In genomic region chr1:167430134-167430848, GRCh38 we compare ENCODE assay signal across 8 cellular contexts.
DNase-seq lines count a peak whose midpoint lies in the region; ATAC-seq and TF ChIP-seq lines count a peak whose summit lies in the region.

No MANE protein-coding gene starts in this region.

- H3K9me3 Mint-ChIP-seq in immature natural killer cell = no peaks in the 10 kb centered on the region

- TF ChIP-seq CTCF in OCI-LY7 (conservative IDR thresholded peaks at IDR 0.05; ENCODE audit: low read length) (no peak), right atrium auricular region (IDR thresholded peaks at IDR 0.05) (no peak), thyroid gland (IDR thresholded peaks at IDR 0.05) (no peak)

- peak; percentile 74 for DNase-seq in OCI-LY7 (ENCODE audit: low spot score)
- peak; percentile 64 to 76 (median 73) for DNase-seq in immature natural killer cell
- DNase-seq in midbrain (lab: John Stamatoyannopoulos, UW) = no peak
- DNase-seq in right atrium auricular region (ENCODE audit: low spot score) = no peak
- DNase-seq in thyroid gland = no peak

- no peak for TF ChIP-seq POLR2A in thyroid gland (IDR thresholded peaks at IDR 0.05)

- H3K79me2 ChIP-seq in OCI-LY7 (ENCODE audit: insufficient read depth, low read depth, low read length) = no peaks in the 10 kb centered on the region

- H3K4me3 Mint-ChIP-seq in immature natural killer cell = peak overlapping the region; percentile 73 to 83 (median 76)

- H3K9me3 ChIP-seq in OCI-LY7 (ENCODE audit: low read length) (no peaks in the 10 kb centered on the region), right atrium auricular region (no peaks in the 10 kb centered on the region), thyroid gland (no peaks in the 10 kb centered on the region)

- no peaks in the 10 kb centered on the region for H4K20me1 ChIP-seq in OCI-LY7 (ENCODE audit: insufficient read depth, low read length)

- peaks cover 50 to 90% (median 71%) of the 10 kb centered on the region in 3 donors for H3K27me3 Mint-ChIP-seq in immature natural killer cell (ENCODE audit: low read depth in 3 of 3)

- H3K36me3 ChIP-seq in OCI-LY7 (ENCODE audit: insufficient read depth, low read length) (no peaks in the 10 kb centered on the region), right atrium auricular region (no peaks in the 10 kb centered on the region), thyroid gland (no peaks in the 10 kb centered on the region)

- WGBS in thyroid gland, 2 donors = 85 to 92% methylated on average over 17 of the region's 17 CpGs

- H3K4me3 ChIP-seq in OCI-LY7 (ENCODE audit: low read depth, low read length, poor library complexity, severe bottlenecking) = peak overlapping the region; percentile 40
- H3K4me3 ChIP-seq in right atrium auricular region = no peak overlapping the region
- no peak overlapping the region for H3K4me3 ChIP-seq in thyroid gland (replicated peaks in 1 of 3)

- H3K36me3 Mint-ChIP-seq in immature natural killer cell = peaks cover 29 to 48% (median 36%) of the 10 kb centered on the region in 3 donors

- no peaks in the 10 kb centered on the region for H3K9me2 ChIP-seq in OCI-LY7 (ENCODE audit: insufficient read depth, low read length)

- CTCF ChIA-PET in OCI-LY7 (lab: Charles Lee; ENCODE audit: unreplicated experiment) = no interaction called here

- POLR2A ChIA-PET in OCI-LY7 (lab: Charles Lee) = interaction anchor here (0.7 to 1.3 kb wide), 5 partner anchors 17 to 203 kb away, joined by 3 to 5 read pairs (median 3); no protein-coding TSS in a partner anchor

- peak overlapping the region; percentile 95 to 100 (median 98) for H3K27ac Mint-ChIP-seq in immature natural killer cell

- peak overlapping the region; percentile 94 for H2AFZ ChIP-seq in OCI-LY7 (ENCODE audit: low read length)

- peaks cover 90 to 93% of the 10 kb centered on the region in 2 donors for H3K4me1 Mint-ChIP-seq in immature natural killer cell

- no TSS peak for BruUV-seq in OCI-LY7 (replicated peaks; lab: Mats Ljungman, UMichigan)

- intact Hi-C loops in OCI-LY7 (cut with micrococcal nuclease; ENCODE audit: unreplicated experiment) (no loop called here), thyroid gland (cut with DNase I) (no loop called here)

- H3K27me3 ChIP-seq in right atrium auricular region = no peaks in the 10 kb centered on the region
- H3K27me3 ChIP-seq in thyroid gland = no peaks in the 10 kb centered on the region

- peak; percentile 59 for ATAC-seq in GM18511 (IDR thresholded peaks at IDR 0.05; ENCODE audit: unreplicated experiment)
- peak; percentile 42 for ATAC-seq in GM21529 (IDR thresholded peaks at IDR 0.05; ENCODE audit: unreplicated experiment)
- ATAC-seq in HG02973 (IDR thresholded peaks at IDR 0.05; ENCODE audit: unreplicated experiment) = no peak

- H3K4me1 ChIP-seq in OCI-LY7 (ENCODE audit: insufficient read depth, low read length, poor library complexity, severe bottlenecking) = peaks cover 41% of the 10 kb centered on the region
- H3K4me1 ChIP-seq in right atrium auricular region = peaks cover 0 to 9% of the 10 kb centered on the region in 2 donors
- no peaks in the 10 kb centered on the region for H3K4me1 ChIP-seq in thyroid gland

- H3K27ac ChIP-seq in OCI-LY7 (ENCODE audit: low read depth, low read length, poor library complexity, severe bottlenecking) (peak overlapping the region; percentile 38), right atrium auricular region (no peak overlapping the region), thyroid gland (no peak overlapping the region)

- peak overlapping the region; percentile 77 for H3K4me2 ChIP-seq in OCI-LY7 (ENCODE audit: low read length)

Comparison
In these comparisons a context has a peak if more than half of its experiments do, and no peak if none do; other contexts are left out.
1. DNase-seq: peak in OCI-LY7 (single experiment) and immature natural killer cell (3 of 3); none in midbrain (single experiment), right atrium auricular region (single experiment) and thyroid gland (0 of 2).